Comparison of ENCODE assay signal across 1 cellular context in the genomic region with DNA sequence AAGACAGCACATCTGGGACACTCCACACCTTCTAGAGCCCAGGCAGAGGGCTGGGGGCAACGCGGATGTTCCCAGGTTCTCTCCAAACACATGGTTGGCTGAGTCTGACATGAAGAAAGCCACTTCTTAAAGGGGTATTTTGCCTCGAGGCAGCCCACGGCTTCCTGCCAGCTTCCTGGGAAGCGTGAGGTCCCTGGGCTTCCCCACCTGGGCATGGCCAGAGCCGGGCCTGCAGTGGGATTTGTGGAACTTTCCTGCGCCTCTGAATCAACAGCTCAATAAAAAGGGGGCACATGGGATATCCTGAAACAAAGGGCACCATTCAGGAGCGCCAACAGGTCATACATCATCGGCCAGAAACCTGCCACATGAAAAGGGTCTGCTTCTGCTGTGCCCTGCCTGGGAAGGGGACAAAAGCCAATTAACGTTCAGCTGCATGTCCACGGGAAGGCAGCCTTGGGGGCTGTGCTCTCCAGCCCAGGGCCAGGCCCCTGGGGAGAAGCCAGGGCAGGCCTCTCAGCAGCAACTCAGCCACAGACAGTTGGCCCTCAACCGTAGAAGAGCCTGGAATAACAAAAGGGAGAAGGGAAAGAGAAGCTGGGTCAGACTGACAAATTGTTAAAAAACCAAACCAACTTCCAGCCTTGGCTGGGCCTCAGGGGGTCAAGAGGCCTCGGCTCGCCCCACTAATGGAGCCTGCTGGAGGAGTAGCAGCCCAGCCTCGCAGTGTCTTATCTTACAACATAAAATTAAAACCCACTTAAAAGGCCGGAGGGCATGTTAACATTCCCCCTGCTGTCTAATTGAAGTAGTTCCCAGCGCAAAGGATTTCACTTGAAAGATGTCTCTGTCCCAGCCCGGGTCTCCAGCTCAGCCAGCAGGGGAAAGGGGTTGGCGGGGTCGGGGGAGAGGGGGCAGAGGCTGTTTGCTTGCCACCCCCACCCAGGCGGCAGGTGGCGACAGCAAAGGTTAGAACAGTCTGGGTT.
TF ChIP-seq lines count a peak whose summit lies in the region.

No MANE protein-coding gene starts in this region.

TF ChIP-seq in HepG2, 621 proteins besides CTCF, POLR2A, EP300 and RAD21:
- TF ChIP-seq ZKSCAN5 (CRISPR knock-in tag; IDR thresholded peaks at IDR 0.05) (no peak), CHD2 (IDR thresholded peaks at IDR 0.05; ENCODE audit: low read depth, low read length) (no peak), SMAD9 (CRISPR knock-in tag; IDR thresholded peaks at IDR 0.05) (no peak), GFI1 (CRISPR knock-in tag; IDR thresholded peaks at IDR 0.05; ENCODE audit: borderline replicate concordance) (no peak), ZBTB33 (CRISPR knock-in tag; IDR thresholded peaks at IDR 0.05) (0 out of 2 replicates have a peak, but pooled peaks have one; percentile 35), ZNF883 (CRISPR knock-in tag; IDR thresholded peaks at IDR 0.05; ENCODE audit: not compliant biosample characterization) (peak; percentile 65), NBN (conservative IDR thresholded peaks at IDR 0.05) (no peak), TOPORS (CRISPR knock-in tag; IDR thresholded peaks at IDR 0.05) (no peak)
- TF ChIP-seq, protein P1, sequence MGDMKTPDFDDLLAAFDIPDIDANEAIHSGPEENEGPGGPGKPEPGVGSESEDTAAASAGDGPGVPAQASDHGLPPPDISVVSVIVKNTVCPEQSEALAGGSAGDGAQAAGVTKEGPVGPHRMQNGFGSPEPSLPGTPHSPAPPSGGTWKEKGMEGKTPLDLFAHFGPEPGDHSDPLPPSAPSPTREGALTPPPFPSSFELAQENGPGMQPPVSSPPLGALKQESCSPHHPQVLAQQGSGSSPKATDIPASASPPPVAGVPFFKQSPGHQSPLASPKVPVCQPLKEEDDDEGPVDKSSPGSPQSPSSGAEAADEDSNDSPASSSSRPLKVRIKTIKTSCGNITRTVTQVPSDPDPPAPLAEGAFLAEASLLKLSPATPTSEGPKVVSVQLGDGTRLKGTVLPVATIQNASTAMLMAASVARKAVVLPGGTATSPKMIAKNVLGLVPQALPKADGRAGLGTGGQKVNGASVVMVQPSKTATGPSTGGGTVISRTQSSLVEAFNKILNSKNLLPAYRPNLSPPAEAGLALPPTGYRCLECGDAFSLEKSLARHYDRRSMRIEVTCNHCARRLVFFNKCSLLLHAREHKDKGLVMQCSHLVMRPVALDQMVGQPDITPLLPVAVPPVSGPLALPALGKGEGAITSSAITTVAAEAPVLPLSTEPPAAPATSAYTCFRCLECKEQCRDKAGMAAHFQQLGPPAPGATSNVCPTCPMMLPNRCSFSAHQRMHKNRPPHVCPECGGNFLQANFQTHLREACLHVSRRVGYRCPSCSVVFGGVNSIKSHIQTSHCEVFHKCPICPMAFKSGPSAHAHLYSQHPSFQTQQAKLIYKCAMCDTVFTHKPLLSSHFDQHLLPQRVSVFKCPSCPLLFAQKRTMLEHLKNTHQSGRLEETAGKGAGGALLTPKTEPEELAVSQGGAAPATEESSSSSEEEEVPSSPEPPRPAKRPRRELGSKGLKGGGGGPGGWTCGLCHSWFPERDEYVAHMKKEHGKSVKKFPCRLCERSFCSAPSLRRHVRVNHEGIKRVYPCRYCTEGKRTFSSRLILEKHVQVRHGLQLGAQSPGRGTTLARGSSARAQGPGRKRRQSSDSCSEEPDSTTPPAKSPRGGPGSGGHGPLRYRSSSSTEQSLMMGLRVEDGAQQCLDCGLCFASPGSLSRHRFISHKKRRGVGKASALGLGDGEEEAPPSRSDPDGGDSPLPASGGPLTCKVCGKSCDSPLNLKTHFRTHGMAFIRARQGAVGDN (CRISPR knock-in tag; IDR thresholded peaks at IDR 0.05), result peak; percentile 39; the same call in 1 of the 2 replicates
TF ChIP-seq in HepG2: peak in this region for 3.
